Comparison of ENCODE assay signal across 10 cellular contexts in the genomic region with DNA sequence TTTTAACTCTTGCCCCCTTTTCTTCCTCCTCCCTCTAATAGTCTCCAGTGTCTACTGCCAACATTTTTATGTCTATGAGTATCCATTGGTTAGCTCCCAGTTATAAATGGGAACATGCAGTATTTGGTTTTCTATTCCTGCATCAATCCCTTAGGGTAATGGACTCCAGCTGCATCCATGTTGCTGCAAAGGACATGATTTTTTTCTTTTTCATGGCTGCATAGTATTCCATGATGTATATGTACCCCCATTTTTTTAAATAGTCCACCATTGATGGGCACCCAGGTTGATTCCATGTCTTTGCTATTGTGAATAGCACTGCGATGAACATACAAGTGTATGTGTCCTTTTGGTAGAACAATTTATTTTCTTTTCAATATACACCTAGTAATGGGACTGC.
"Had no signal": no experiment of that assay in that cellular context is flagged by ENCODE, and none has a peak within 500 bp of the region (broad histone marks: within the 10 kb centered on the region; RNA-seq: fewer than 3 reads in every experiment).

No MANE protein-coding gene starts in this region.

- H2AFZ ChIP-seq: GM23248, GM23338 had no signal

- H3K27ac Mint-ChIP-seq: GM23338, H9, HFFc6 had no signal

- FAIRE-seq: H54 had no signal

- H3K9me3 ChIP-seq: HAP-1 had no signal

- ATAC-seq: GM23338, HCT116 had no signal

- H3K36me3 ChIP-seq: HAP-1 had no signal

- H3K4me2 ChIP-seq: GM23338 had no signal

- DNase-seq: GM23248, GOT3, H7, H9, HCEC 1CT, HFFc6 had no signal

- H3K4me3 Mint-ChIP-seq: GM23338, H9, HFFc6 had no signal

- H3K27ac ChIP-seq: GM23248 had no signal

- H3K9me3 Mint-ChIP-seq: GM23338 had no signal

- H3K4me3 ChIP-seq: GM23248, GM23338, HAP-1 had no signal

- H3K9ac ChIP-seq: GM23248 had no signal
